ENCODE assay signal across 15 cellular contexts in the genomic region with DNA sequence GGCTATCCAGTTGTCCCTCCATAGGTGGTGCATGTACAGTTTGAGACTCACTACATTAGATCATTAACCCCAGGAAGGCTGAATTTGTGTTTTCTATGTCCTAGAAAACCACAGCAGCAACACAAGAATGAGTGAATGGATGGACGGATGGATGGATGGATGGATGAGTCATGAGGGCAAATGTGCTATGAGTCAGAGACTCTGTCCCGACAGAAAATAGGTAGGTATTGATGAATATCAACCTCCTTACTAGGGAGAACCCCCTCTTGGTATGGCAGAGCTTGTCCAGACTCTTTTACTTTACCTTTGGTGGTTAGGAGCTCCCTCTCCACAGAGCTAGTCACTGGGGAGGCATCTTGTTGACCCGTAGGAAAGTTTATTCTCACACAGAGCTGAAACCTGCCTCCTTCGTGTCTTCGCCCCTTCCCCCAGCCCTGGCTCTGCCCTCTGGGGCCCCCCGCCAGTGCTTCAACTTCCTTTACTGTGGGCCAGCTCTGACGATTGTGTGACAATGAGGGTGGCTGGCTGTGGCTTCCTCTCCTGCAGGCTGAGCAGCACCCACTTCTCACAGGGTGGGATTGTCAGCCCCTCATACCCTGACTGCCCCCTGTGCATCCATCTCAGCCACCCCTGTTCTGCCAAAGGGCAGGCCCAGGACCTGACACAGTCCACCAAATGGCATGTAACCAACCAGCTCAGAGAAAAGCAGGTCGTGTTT.
DNase-seq lines count a peak whose midpoint lies in the region; FAIRE-seq and TF ChIP-seq lines count a peak whose summit lies in the region.
"Had no signal": no experiment of that assay in that cellular context is flagged by ENCODE, and none has a peak within 500 bp of the region (broad histone marks: within the 10 kb centered on the region; RNA-seq: fewer than 3 reads in every experiment).

No MANE protein-coding gene starts in this region.

- H3K36me3 Mint-ChIP-seq in Caco-2 (ENCODE audit: insufficient read depth, unreplicated experiment), result no peaks in the 10 kb centered on the region

- H3K9me3 ChIP-seq in mesodermal cell (ENCODE audit: control insufficient read depth, low read length) (no peaks in the 10 kb centered on the region), Caco-2 (no peaks in the 10 kb centered on the region)

- no peaks in the 10 kb centered on the region for H3K27me3 ChIP-seq in bronchial epithelial cell (ENCODE audit: control insufficient read depth, insufficient read depth, low read length)
- no peaks in the 10 kb centered on the region for H3K27me3 ChIP-seq in Caco-2 (replicated peaks; ENCODE audit: control insufficient read depth, insufficient read depth, low read length)

- CTCF ChIA-PET in Caco-2 (lab: Charles Lee), result no interaction called here

- no peaks in the 10 kb centered on the region for H3K4me1 Mint-ChIP-seq in Caco-2 (ENCODE audit: low read depth, unreplicated experiment)

- no peaks in the 10 kb centered on the region for H3K36me3 ChIP-seq in bronchial epithelial cell (ENCODE audit: control insufficient read depth, insufficient read depth, low read length)
- no peaks in the 10 kb centered on the region for H3K36me3 ChIP-seq in mesodermal cell (ENCODE audit: control insufficient read depth, insufficient read depth, low read length)
- no peaks in the 10 kb centered on the region for H3K36me3 ChIP-seq in Caco-2 (ENCODE audit: control insufficient read depth, insufficient read depth, low read length)

- H3K4me1 ChIP-seq in mesodermal cell (ENCODE audit: control insufficient read depth, insufficient read depth, low read length, poor library complexity, severe bottlenecking) (peaks cover 53% of the 10 kb centered on the region), Caco-2 (no peaks in the 10 kb centered on the region)

- H3K9me3 Mint-ChIP-seq in Caco-2 (ENCODE audit: unreplicated experiment), result no peaks in the 10 kb centered on the region
- H3K9me3 Mint-ChIP-seq: activated T-cell treated with anti-CD3 and anti-CD28 coated beads, Interleukin-2, amount 50 U/mL, for 4 hours had no signal

- no peak overlapping the region for H3K4me3 ChIP-seq in bronchial epithelial cell (ENCODE audit: low read depth, low read length)
- no peak overlapping the region for H3K4me3 ChIP-seq in mesodermal cell (ENCODE audit: extremely low read depth, insufficient read depth, low read length, poor library complexity, severe bottlenecking)
- no peak overlapping the region for H3K4me3 ChIP-seq in Caco-2 (ENCODE audit: low read depth, low read length)

- POLR2A ChIA-PET in Caco-2 (lab: Charles Lee), result no interaction called here

- FAIRE-seq in bronchial epithelial cell (lab: Jason Lieb, UNC), result no peak
- FAIRE-seq: H54 had no signal

- no peak overlapping the region for H3K4me3 Mint-ChIP-seq in Caco-2 (ENCODE audit: unreplicated experiment)
- H3K4me3 Mint-ChIP-seq: activated T-cell treated with anti-CD3 and anti-CD28 coated beads, Interleukin-2, amount 50 U/mL, for 4 hours had no signal

- TF ChIP-seq CTCF in bronchial epithelial cell (IDR thresholded peaks at IDR 0.05; ENCODE audit: insufficient read depth, low read length, severe bottlenecking), result no peak
- no peak for TF ChIP-seq CTCF in Caco-2 (IDR thresholded peaks at IDR 0.05; ENCODE audit: insufficient read depth in 1 of 2, low read depth in 1 of 2, low read length in 1 of 2, severe bottlenecking in 1 of 2, unreplicated experiment in 1 of 2)

- in situ Hi-C loops in ACHN (cut with HindIII; ENCODE audit: low pct_ligation_motif_present, low pct_unique_long_range_greater_than_20kb, low sequenced_read_pairs), result no loop called here

- no peak overlapping the region for H3K27ac Mint-ChIP-seq in Caco-2 (ENCODE audit: unreplicated experiment)

- WGBS in mesodermal cell (ENCODE audit: insufficient coverage in 2 of 2), 2 experiments, result 54 to 56% methylated on average over 3 to 5 of the region's 8 CpGs

- H3K27ac ChIP-seq in mesodermal cell (ENCODE audit: low read depth, low read length, severe bottlenecking), result peak overlapping the region; percentile 49

- no TSS peak for BruUV-seq in Caco-2 (replicated peaks; lab: Mats Ljungman, UMichigan)

- H3K27me3 Mint-ChIP-seq in Caco-2 (ENCODE audit: insufficient read depth, unreplicated experiment), result peaks cover 10% of the 10 kb centered on the region

- intact Hi-C loops in Caco-2 (cut with micrococcal nuclease; ENCODE audit: unreplicated experiment), result no loop called here

- peak; percentile 41 for DNase-seq in ACHN
- peak; percentile 38 for DNase-seq in M059J (ENCODE audit: low read depth)
- DNase-seq in bronchial epithelial cell (ENCODE audit: low read depth), result peak; percentile 65
- DNase-seq in Caco-2, result no peak
- DNase-seq in GOT3 (lab: John Stamatoyannopoulos, UW), result no peak
- DNase-seq in amniotic stem cell (lab: John Stamatoyannopoulos, UW), result no peak
- DNase-seq in EL, result no peak
- DNase-seq: activated T-cell treated with anti-CD3 and anti-CD28 coated beads, Interleukin-2, amount 50 U/mL, for 4 hours; aorta; KG1; NCI-H146; NCI-H446 treated with DMSO at 0.1 percent for 48 hours; stimulated activated naive CD4-positive, alpha-beta T cell treated with Interleukin-2 at 50 U/mL for 16 hours had no signal

Comparison
In these comparisons a context has a peak if more than half of its experiments do, and no peak if none do; other contexts are left out.
1. DNase-seq: peak in ACHN (single experiment), M059J (single experiment) and bronchial epithelial cell (single experiment); none in Caco-2 (0 of 2), GOT3 (single experiment), amniotic stem cell (single experiment) and EL (single experiment).